22 cellular contexts compared by ENCODE assay signal in the genomic region with DNA sequence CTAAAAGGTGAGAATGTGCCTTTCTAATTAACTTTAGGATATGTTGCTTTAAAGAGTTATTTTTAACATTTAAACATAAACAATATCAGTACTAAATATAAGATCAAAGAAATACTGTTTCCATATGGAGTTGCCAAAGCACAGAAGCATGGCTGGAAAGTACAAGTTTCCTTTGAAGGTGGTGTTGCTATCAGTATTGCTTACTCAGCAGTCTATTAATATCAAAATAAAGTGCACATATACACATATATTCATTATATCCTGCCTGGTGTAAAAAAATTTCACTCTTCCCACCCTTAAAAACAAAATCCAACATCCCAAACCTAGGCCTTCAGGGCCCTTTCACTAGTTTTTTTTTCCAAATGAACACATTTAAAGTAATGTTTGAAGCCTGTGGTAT.
"Had no signal": no experiment of that assay in that cellular context is flagged by ENCODE, and none has a peak within 500 bp of the region (broad histone marks: within the 10 kb centered on the region; RNA-seq: fewer than 3 reads in every experiment).

No MANE protein-coding gene starts in this region.

- H3K4me1 ChIP-seq: upper lobe of right lung had no signal

- H3K4me3 ChIP-seq: left ventricle myocardium inferior, lung, neural progenitor cell, ovary, right atrium auricular region, skin epidermis, suprapubic skin, thoracic aorta, tibial artery, upper lobe of right lung, uterus had no signal

- DNase-seq: islet precursor cell; left ventricle myocardium inferior; mesendoderm; naive B cell; natural killer cell; nephron progenitor cell; occipital lobe; ovary; stimulated activated CD4-positive, alpha-beta T cell treated with anti-CD3 and anti-CD28 coated beads, Interleukin-4, amount 100 ng/mL, for 24 hours; stimulated activated naive CD4-positive, alpha-beta T cell; tibial artery; upper lobe of right lung; uterus had no signal

- H3K9ac ChIP-seq: neural progenitor cell had no signal

- H3K36me3 ChIP-seq: left ventricle myocardium inferior, neural progenitor cell, neutrophil, ovary, right atrium auricular region, suprapubic skin, thoracic aorta, tibial artery, upper lobe of right lung, uterus had no signal

- ATAC-seq: natural killer cell; sciatic nerve; stimulated activated effector memory CD8-positive, alpha-beta T cell treated with anti-CD3 and anti-CD28 coated beads, Interleukin-12 subunit alpha, Interleukin-12 subunit beta, amount 100 ng/mL, for 72 hours; upper lobe of right lung had no signal

- H3K27me3 ChIP-seq: neural progenitor cell, neutrophil, ovary, right atrium auricular region, suprapubic skin, tibial artery, upper lobe of right lung, uterus had no signal

- H2AFZ ChIP-seq: neural progenitor cell had no signal

- H3K9me3 ChIP-seq: left ventricle myocardium inferior, neutrophil, ovary, right atrium auricular region, suprapubic skin, thoracic aorta, tibial artery, upper lobe of right lung, uterus had no signal

- H3K4me2 ChIP-seq: neural progenitor cell had no signal

- H3K27ac ChIP-seq: left ventricle myocardium inferior, neural progenitor cell, neutrophil, ovary, right atrium auricular region, skin epidermis, suprapubic skin, thoracic aorta, tibial artery, upper lobe of right lung, uterus had no signal
